In the genomic region with DNA sequence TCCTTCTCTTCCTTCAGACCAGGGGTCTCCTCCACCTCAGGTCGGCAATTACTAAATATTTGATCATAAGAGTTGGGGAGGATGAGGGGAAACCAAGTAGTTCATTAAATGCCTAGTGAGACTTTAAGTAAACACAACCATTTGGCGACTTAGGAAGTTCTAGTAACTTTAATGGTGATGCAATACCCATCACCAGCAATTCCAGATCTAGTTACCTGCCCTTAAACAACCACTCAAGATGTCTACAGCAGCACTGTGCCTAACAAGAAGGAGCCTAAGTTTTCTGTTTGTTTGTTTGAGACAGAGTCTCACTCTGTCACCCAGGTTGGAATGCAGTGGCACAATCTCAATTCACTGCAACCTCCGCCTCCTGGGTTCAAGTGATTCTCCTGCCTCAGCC, we compare ENCODE assay signal across 29 cellular contexts. TPM values are rescaled to one million over a fixed set of nuclear protein-coding genes. Genes with fewer than 3 reads are reported as not detected.
"Had no signal": no experiment of that assay in that cellular context is flagged by ENCODE, and none has a peak within 500 bp of the region (broad histone marks: within the 10 kb centered on the region; RNA-seq: fewer than 3 reads in every experiment).

No MANE protein-coding gene starts in this region.

- H3K4me1 ChIP-seq: esophagus muscularis mucosa, gastroesophageal sphincter, spleen, testis, tibial artery, uterus had no signal

- ATAC-seq: foreskin keratinocyte; gastroesophageal sphincter; heart left ventricle; left lobe of liver; naive thymus-derived CD8-positive, alpha-beta T cell; psoas muscle; right cardiac atrium; stimulated activated memory B cell treated with anti-CD40 and anti-IgM and Interleukin-4, amounts not matched to agents 10 μg/mL and 1 μg/mL and 100 μg/mL, for 72 hours; stimulated activated naive CD8-positive, alpha-beta T cell treated with anti-CD3 and anti-CD28 coated beads, Interleukin-15, Interleukin-2, amounts not matched to agents 100 U/mL and 50 U/mL, for 24 hours had no signal

- DNase-seq: dermis blood vessel endothelial cell; effector memory CD4-positive, alpha-beta T cell; foreskin keratinocyte; heart left ventricle; kidney; naive thymus-derived CD8-positive, alpha-beta T cell; occipital lobe; ovary; psoas muscle; right cardiac atrium; spleen; stimulated activated CD4-positive, alpha-beta T cell treated with anti-CD3 and anti-CD28 coated beads, Interleukin-4, amount 100 ng/mL, for 4 hours; stimulated activated naive CD8-positive, alpha-beta T cell treated with anti-CD3 and anti-CD28 coated beads, Interleukin-15, Interleukin-2, amounts not matched to agents 100 U/mL and 50 U/mL, for 24 hours; substantia nigra; testis; tibial artery; upper lobe of left lung; uterus had no signal

- H3K27me3 ChIP-seq: esophagus muscularis mucosa, foreskin keratinocyte, gastroesophageal sphincter, heart left ventricle, hepatocyte, ovary, spleen, testis, tibial artery, upper lobe of left lung, uterus had no signal

- H3K36me3 ChIP-seq: ovary, spleen, upper lobe of left lung, uterus had no signal

- H3K4me3 ChIP-seq: coronary artery, esophagus muscularis mucosa, gastroesophageal sphincter, heart left ventricle, hepatocyte, ovary, psoas muscle, skin epidermis, spleen, testis, tibial artery, upper lobe of left lung, uterus had no signal

- H3K4me2 ChIP-seq: hepatocyte had no signal

- H2AFZ ChIP-seq: hepatocyte had no signal

- H3K27ac ChIP-seq: coronary artery, esophagus muscularis mucosa, foreskin keratinocyte, gastroesophageal sphincter, heart left ventricle, hepatocyte, ovary, psoas muscle, skin epidermis, spleen, testis, tibial artery, upper lobe of left lung, uterus had no signal

- H3K9me3 ChIP-seq: esophagus muscularis mucosa, gastroesophageal sphincter, heart left ventricle, ovary, psoas muscle, spleen, testis, tibial artery, upper lobe of left lung, uterus had no signal

- H3K79me2 ChIP-seq: hepatocyte had no signal

- FAIRE-seq: endothelial cell of umbilical vein, kidney had no signal

RNA-seq across cellular contexts. Expression of gene L1TD1, which starts 56.6 kb away (rescaled TPM):
- total RNA-seq: dermis blood vessel endothelial cell; endothelial cell of umbilical vein; myocyte; naive thymus-derived CD8-positive, alpha-beta T cell; occipital lobe had no signal
- polyA plus RNA-seq: fibroblast of lung; naive thymus-derived CD8-positive, alpha-beta T cell; neural cell had no signal
